In the genomic region with DNA sequence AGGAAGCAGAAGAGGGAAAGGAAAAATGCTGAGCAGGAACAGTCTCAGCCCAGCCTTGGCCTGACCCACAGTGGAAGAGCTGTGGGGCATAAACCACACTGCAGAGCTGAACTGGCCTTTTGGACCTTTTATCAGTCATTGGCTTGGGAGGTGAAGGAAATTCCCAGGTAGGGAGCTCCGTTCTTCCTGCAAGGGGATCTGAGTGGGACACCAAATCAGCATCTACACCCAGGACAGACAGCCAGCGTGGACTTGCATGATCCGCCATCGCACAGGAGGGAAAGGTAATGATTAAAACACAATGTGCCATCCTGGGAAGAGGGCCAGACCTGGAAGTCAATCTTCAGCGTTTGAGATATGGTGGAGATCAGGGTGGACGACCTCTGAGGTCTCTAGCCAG, we compare ENCODE assay signal across 8 cellular contexts. TPM values are rescaled to one million over a fixed set of nuclear protein-coding genes. Genes with fewer than 3 reads are reported as not detected.
A peak's percentile ranks its signal among the peaks of the same experiment; 100 is the strongest.
DNase-seq lines count a peak whose midpoint lies in the region; ATAC-seq and TF ChIP-seq lines count a peak whose summit lies in the region.

No MANE protein-coding gene starts in this region.

- H3K4me1 Mint-ChIP-seq in Caco-2 (ENCODE audit: low read depth, unreplicated experiment), result peaks cover 26% of the 10 kb centered on the region
- peaks cover 34% of the 10 kb centered on the region for H3K4me1 Mint-ChIP-seq in osteocyte (ENCODE audit: unreplicated experiment)

- WGBS in esophagus, 2 donors, result 34 to 38% methylated on average over 6 of the region's 6 CpGs

- H3K27me3 Mint-ChIP-seq in Caco-2 (ENCODE audit: insufficient read depth, unreplicated experiment) (no peaks in the 10 kb centered on the region), osteocyte (ENCODE audit: unreplicated experiment) (no peaks in the 10 kb centered on the region)

- H3K9me3 Mint-ChIP-seq in Caco-2 (ENCODE audit: unreplicated experiment), result no peaks in the 10 kb centered on the region
- H3K9me3 Mint-ChIP-seq in osteocyte (ENCODE audit: unreplicated experiment), result no peaks in the 10 kb centered on the region

- H3K36me3 Mint-ChIP-seq in Caco-2 (ENCODE audit: insufficient read depth, unreplicated experiment), result peaks cover 29% of the 10 kb centered on the region
- H3K36me3 Mint-ChIP-seq in osteocyte (ENCODE audit: unreplicated experiment), result peaks cover 3% of the 10 kb centered on the region

- POLR2A ChIA-PET in Caco-2 (lab: Charles Lee), result no interaction called here
- POLR2A ChIA-PET in RWPE1 (lab: Yijun Ruan, JAX; ENCODE audit: low non-redundant PET), result no interaction called here

- peak overlapping the region; percentile 92 for H3K27ac ChIP-seq in RWPE1
- peak overlapping the region; percentile 97 to 98 for H3K27ac ChIP-seq in esophagus (ENCODE audit: low read depth in 2 of 2, low read length in 1 of 2)
- no peak overlapping the region for H3K27ac ChIP-seq in caudate nucleus (ENCODE audit: low read depth, low read length)

- H3K4me1 ChIP-seq in Caco-2 (peaks cover 15% of the 10 kb centered on the region), esophagus (ENCODE audit: control insufficient read depth in 2 of 2, insufficient read depth in 2 of 2, low read length in 1 of 2) (peaks cover 0 to 18% of the 10 kb centered on the region in 2 donors)

- no peaks in the 10 kb centered on the region for H3K9me3 ChIP-seq in Caco-2
- H3K9me3 ChIP-seq in esophagus (ENCODE audit: control insufficient read depth in 2 of 2, insufficient read depth in 1 of 2, low read depth in 1 of 2, low read length in 1 of 2), result no peaks in the 10 kb centered on the region

- CTCF ChIA-PET in Caco-2 (lab: Charles Lee), result interaction anchor here (0.6 to 1.0 kb wide), 3 partner anchors 8 to 210 kb away, joined by 3 to 4 read pairs (median 3); no protein-coding TSS in a partner anchor
- CTCF ChIA-PET in RWPE1 (lab: Yijun Ruan, JAX), result interaction anchor here (0.6 to 1.3 kb wide), 3 partner anchors 9 to 317 kb away, joined by 3 to 4 read pairs (median 4); no protein-coding TSS in a partner anchor

- TF ChIP-seq CTCF in Caco-2 (IDR thresholded peaks at IDR 0.05; ENCODE audit: insufficient read depth in 1 of 2, low read depth in 1 of 2, low read length in 1 of 2, severe bottlenecking in 1 of 2, unreplicated experiment in 1 of 2) (no peak), RWPE1 (conservative IDR thresholded peaks at IDR 0.05; ENCODE audit: low read depth) (no peak), osteocyte (IDR thresholded peaks at IDR 0.05) (no peak)

- no TSS peak for BruUV-seq in Caco-2 (replicated peaks; lab: Mats Ljungman, UMichigan)

- DNase-seq in Caco-2 (no peak), RWPE1 (ENCODE audit: low spot score) (no peak), osteocyte (ENCODE audit: extremely low spot score, unreplicated experiment) (no peak), posterior cingulate gyrus (no peak), caudate nucleus (lab: John Stamatoyannopoulos, UW) (no peak)

- H3K36me3 ChIP-seq in Caco-2 (ENCODE audit: control insufficient read depth, insufficient read depth, low read length) (no peaks in the 10 kb centered on the region), esophagus (ENCODE audit: control insufficient read depth in 2 of 2, insufficient read depth in 2 of 2, low read length in 1 of 2) (peaks cover 0 to 22% of the 10 kb centered on the region in 2 donors)

- H3K4me3 Mint-ChIP-seq in Caco-2 (ENCODE audit: unreplicated experiment) (peak overlapping the region; percentile 77), osteocyte (ENCODE audit: unreplicated experiment) (peak overlapping the region; percentile 92)

- peak overlapping the region; percentile 97 for H3K27ac Mint-ChIP-seq in Caco-2 (ENCODE audit: unreplicated experiment)
- H3K27ac Mint-ChIP-seq in osteocyte (ENCODE audit: unreplicated experiment), result peak overlapping the region; percentile 95

- intact Hi-C loops in Caco-2 (cut with micrococcal nuclease; ENCODE audit: unreplicated experiment), result loop anchor here (2.0 kb wide), 1 partner anchor 70 kb away; no protein-coding TSS in a partner anchor
- intact Hi-C loops in posterior cingulate gyrus (cut with DNase I), result loop anchor here (10.0 kb wide), 1 partner anchor 384 kb away; a partner anchor contains a TSS

- H3K27me3 ChIP-seq in Caco-2 (replicated peaks; ENCODE audit: control insufficient read depth, insufficient read depth, low read length) (no peaks in the 10 kb centered on the region), esophagus (ENCODE audit: control insufficient read depth in 1 of 2, insufficient read depth in 2 of 2, low read length in 2 of 2) (no peaks in the 10 kb centered on the region)

- no peak for ATAC-seq in HG03097 (IDR thresholded peaks at IDR 0.05; ENCODE audit: low FRiP score, unreplicated experiment)
- ATAC-seq in GM21717 (IDR thresholded peaks at IDR 0.05; ENCODE audit: unreplicated experiment), result no peak

- peak overlapping the region; percentile 66 for H3K4me3 ChIP-seq in Caco-2 (ENCODE audit: low read depth, low read length)
- peak overlapping the region in 1 of 2 donors; percentile 87 for H3K4me3 ChIP-seq in esophagus (ENCODE audit: low read depth in 1 of 2, low read length in 2 of 2)

RNA-seq across cellular contexts. Expression of a gene that starts 1.2 kb away (rescaled TPM):
- total RNA-seq in Caco-2 (2022) (23.5 and 26.2 TPM in 2 replicates), osteocyte (70.6 and 76.8 TPM in 2 replicates)
- 10 to 100 TPM; 28.4 to 32.0 TPM for polyA plus RNA-seq in esophagus

RNA-seq across cellular contexts. Expression of a gene that starts 18.6 kb away (rescaled TPM):
- total RNA-seq in Caco-2 (2022) (58.3 and 60.6 TPM in 2 replicates), osteocyte (126 and 129 TPM in 2 replicates)
- 10 to 100 TPM; 19.2 to 21.4 TPM for polyA plus RNA-seq in esophagus

RNA-seq across cellular contexts. Expression of a gene that starts 40.7 kb away (rescaled TPM):
- total RNA-seq in Caco-2 (2022) (12.3 and 16.8 TPM in 2 replicates), osteocyte (1.3 and 1.9 TPM in 2 replicates)
- polyA plus RNA-seq in esophagus, result 1 to 10 TPM; 1.1 to 2.0 TPM

RNA-seq across cellular contexts. Expression of a gene that starts 56.9 kb away (rescaled TPM):
- total RNA-seq in Caco-2 (2022) (22.3 and 26.0 TPM in 2 replicates), osteocyte (11.0 and 11.6 TPM in 2 replicates)
- 10 to 100 TPM in 1 of 2 donors, 1 to 10 TPM in 1; 9.5 to 14.3 TPM for polyA plus RNA-seq in esophagus
